Comparison of ENCODE assay signal across 9 cellular contexts in genomic region chr2:127640082-127641072, GRCh38. TPM values are rescaled to one million over a fixed set of nuclear protein-coding genes. Genes with fewer than 3 reads are reported as not detected.
DNase-seq lines count a peak whose midpoint lies in the region; ATAC-seq, FAIRE-seq and TF ChIP-seq lines count a peak whose summit lies in the region.
"Had no signal": no experiment of that assay in that cellular context is flagged by ENCODE, and none has a peak within 500 bp of the region (broad histone marks: within the 10 kb centered on the region; RNA-seq: fewer than 3 reads in every experiment).

No MANE protein-coding gene starts in this region.

- CTCF ChIA-PET in AG04449 (lab: Yijun Ruan, JAX) (interaction anchor here (1.1 to 6.2 kb wide), 7 partner anchors 8 to 55 kb away, joined by 3 to 44 read pairs (median 5); no protein-coding TSS in a partner anchor), PC-9 (lab: Charles Lee) (no interaction called here)

- H3K27ac Mint-ChIP-seq in endodermal cell = no peak overlapping the region

- ATAC-seq in GM19452 (IDR thresholded peaks at IDR 0.05; ENCODE audit: unreplicated experiment) = peak; percentile 49

- no peaks in the 10 kb centered on the region for H3K9me3 ChIP-seq in PC-9 (ENCODE audit: insufficient read depth, low read depth)
- H3K9me3 ChIP-seq in endodermal cell (ENCODE audit: control insufficient read depth, low read length) = no peaks in the 10 kb centered on the region

- H3K4me1 Mint-ChIP-seq in endodermal cell = peaks cover 5% of the 10 kb centered on the region

- H3K27me3 ChIP-seq in PC-9 (ENCODE audit: insufficient read depth, low read depth) = no peaks in the 10 kb centered on the region
- no peaks in the 10 kb centered on the region for H3K27me3 ChIP-seq in endodermal cell (ENCODE audit: control insufficient read depth, insufficient read depth, low read length, poor library complexity, severe bottlenecking)

- FAIRE-seq in H54 (lab: Jason Lieb, UNC) = no peak

- H3F3A ChIP-seq in PC-9 (ENCODE audit: insufficient read depth, low read depth) = peaks cover 11% of the 10 kb centered on the region; the same call in 1 of the 2 replicates

- no peak for DNase-seq in AG04449 (ENCODE audit: low read depth, low spot score)
- no peak for DNase-seq in PC-9
- peak; percentile 87 for DNase-seq in endodermal cell
- peak; percentile 37 for DNase-seq in stimulated activated CD4-positive, alpha-beta T cell treated with anti-CD3 and anti-CD28 coated beads, Interleukin-4, amount 100 ng/mL, for 24 hours
- DNase-seq in NCI-H2196 (lab: John Stamatoyannopoulos, UW; ENCODE audit: unreplicated experiment) = no peak
- no peak for DNase-seq in H54 (ENCODE audit: insufficient read length, low spot score)
- DNase-seq in NCI-H345 treated with DMSO at 0.1 percent for 48 hours (lab: John Stamatoyannopoulos, UW; ENCODE audit: unreplicated experiment) = no peak

- H3K4me3 Mint-ChIP-seq in endodermal cell = no peak overlapping the region

- H3K9ac ChIP-seq in endodermal cell (ENCODE audit: extremely low read depth, low read length, poor library complexity, severe bottlenecking) = no peak overlapping the region

- POLR2A ChIA-PET in AG04449 (lab: Yijun Ruan, JAX) (no interaction called here), PC-9 (lab: Charles Lee; ENCODE audit: unreplicated experiment) (no interaction called here)

- no peaks in the 10 kb centered on the region for H3K36me3 Mint-ChIP-seq in endodermal cell (ENCODE audit: low read depth)

- H3K4me1 ChIP-seq in PC-9 (replicated peaks; ENCODE audit: insufficient read depth) (peaks cover 25% of the 10 kb centered on the region), endodermal cell (ENCODE audit: control insufficient read depth, insufficient read depth, low read length) (peaks cover 7% of the 10 kb centered on the region)

- no peak overlapping the region for H3K27ac ChIP-seq in PC-9
- H3K27ac ChIP-seq in endodermal cell (ENCODE audit: low read depth, low read length) = peak overlapping the region; percentile 68

- H3K9me3 Mint-ChIP-seq in endodermal cell = no peaks in the 10 kb centered on the region

- H2AFZ ChIP-seq in PC-9 = no peak overlapping the region

- no peak for TF ChIP-seq POLR2A in H54 (IDR thresholded peaks at IDR 0.05; ENCODE audit: low read depth, low read length)

- TF ChIP-seq CTCF in AG04449 (IDR thresholded peaks at IDR 0.05; ENCODE audit: insufficient read depth, low read length, missing control alignments) (peak; percentile 28), PC-9 (conservative IDR thresholded peaks at IDR 0.05) (peak; percentile 45; the same call in 1 of the 2 replicates), endodermal cell (conservative IDR thresholded peaks at IDR 0.05) (peak; percentile 81)

- H3K4me2 ChIP-seq in PC-9 = no peak overlapping the region

- no peaks in the 10 kb centered on the region for H3K9me2 ChIP-seq in PC-9 (ENCODE audit: insufficient read depth)

- no peaks in the 10 kb centered on the region for H4K20me1 ChIP-seq in PC-9 (ENCODE audit: insufficient read depth)

- no peaks in the 10 kb centered on the region for H3K79me2 ChIP-seq in PC-9 (ENCODE audit: low read depth)

- intact Hi-C loops in PC-9 (cut with micrococcal nuclease; ENCODE audit: unreplicated experiment) = loop anchor here (10.0 kb wide), 1 partner anchor 316 kb away; no protein-coding TSS in a partner anchor

- no TSS peak for BruUV-seq in PC-9 (replicated peaks; lab: Mats Ljungman, UMichigan)

- H3K4me3 ChIP-seq in AG04449 (ENCODE audit: low read depth, low read length) (no peak overlapping the region), PC-9 (no peak overlapping the region), endodermal cell (ENCODE audit: low read length) (no peak overlapping the region)
- H3K4me3 ChIP-seq: skin epidermis had no signal

- WGBS in endodermal cell (ENCODE audit: insufficient coverage in 1 of 2, insufficient read length in 1 of 2), 2 experiments = 88 to 100% methylated on average over 4 to 25 of the region's 25 CpGs

- no peaks in the 10 kb centered on the region for H3K36me3 ChIP-seq in PC-9 (ENCODE audit: low read depth)
- H3K36me3 ChIP-seq in endodermal cell (ENCODE audit: control insufficient read depth, insufficient read depth, low read length) = no peaks in the 10 kb centered on the region

- no peaks in the 10 kb centered on the region for H3K27me3 Mint-ChIP-seq in endodermal cell (ENCODE audit: insufficient read depth)

RNA-seq across cellular contexts. Expression of gene GPR17, which starts 5.6 kb away (rescaled TPM):
- total RNA-seq in PC-9 (2021) (not detected in 2 replicates), endodermal cell (under 1 TPM in 1 of 2 donors, not detected in 1; 0.24 TPM)
- 5.0 TPM for polyA plus RNA-seq in endodermal cell (2013, experiment 1 of 2)
- polyA plus RNA-seq in endodermal cell (2013, experiment 2 of 2) = 4.8 TPM

RNA-seq across cellular contexts. Expression of gene LIMS2, which starts 35.0 kb away (rescaled TPM):
- total RNA-seq in PC-9 (2021) = 1.4 and 2.5 TPM in 2 replicates
- total RNA-seq in endodermal cell = 1 to 10 TPM; 3.9 to 9.8 TPM
- polyA plus RNA-seq in endodermal cell (2013, experiment 1 of 2) = 4.8 TPM
- polyA plus RNA-seq in endodermal cell (2013, experiment 2 of 2) = 4.8 TPM

Comparison
In these comparisons a context has a peak if more than half of its experiments do, and no peak if none do; other contexts are left out.
1. DNase-seq: peak in endodermal cell (single experiment) and stimulated activated CD4-positive, alpha-beta T cell treated with anti-CD3 and anti-CD28 coated beads, Interleukin-4, amount 100 ng/mL, for 24 hours (single experiment); none in AG04449 (single experiment), PC-9 (0 of 2), NCI-H2196 (single experiment), H54 (single experiment) and NCI-H345 treated with DMSO at 0.1 percent for 48 hours (single experiment).
2. CTCF ChIP-seq: peak in every context shown above with its lines; median percentile 81 in endodermal cell; 45 in PC-9; 28 in AG04449.